In genomic region chr11:76577921-76578654, GRCh38 we compare ENCODE assay signal across 11 cellular contexts.
DNase-seq lines count a peak whose midpoint lies in the region; ATAC-seq, FAIRE-seq and TF ChIP-seq lines count a peak whose summit lies in the region.
"Had no signal": no experiment of that assay in that cellular context is flagged by ENCODE, and none has a peak within 500 bp of the region (broad histone marks: within the 10 kb centered on the region; RNA-seq: fewer than 3 reads in every experiment).

No MANE protein-coding gene starts in this region.

- H3K36me3 ChIP-seq in cardiac muscle cell (no peaks in the 10 kb centered on the region), parathyroid adenoma (ENCODE audit: control insufficient read depth, insufficient read depth, low read length) (no peaks in the 10 kb centered on the region), aorta (ENCODE audit: control insufficient read depth in 1 of 2, insufficient read depth in 2 of 2, low read length in 1 of 2) (no peaks in the 10 kb centered on the region), pancreas (no peaks in the 10 kb centered on the region)

- H3K27ac ChIP-seq in cardiac muscle cell = peak overlapping the region; percentile 78
- H3K27ac ChIP-seq in parathyroid adenoma = peak overlapping the region; percentile 88
- peak overlapping the region in 1 of 2 donors; percentile 87 for H3K27ac ChIP-seq in aorta (ENCODE audit: low read depth in 1 of 2, low read length in 2 of 2)
- H3K27ac ChIP-seq in pancreas = no peak overlapping the region

- H3K4me1 ChIP-seq in cardiac muscle cell (ENCODE audit: low read depth) (peaks cover 17% of the 10 kb centered on the region), parathyroid adenoma (no peaks in the 10 kb centered on the region), aorta (ENCODE audit: control insufficient read depth in 1 of 2, insufficient read depth in 2 of 2, low read length in 2 of 2) (peaks cover 0 to 4% of the 10 kb centered on the region in 2 donors), pancreas (no peaks in the 10 kb centered on the region)

- intact Hi-C loops in Right ventricle myocardium superior (cut with DNase I) (no loop called here), aorta (cut with DNase I) (loop anchor here (1.0 to 5.0 kb wide), 4 partner anchors 23 to 99 kb away; no protein-coding TSS in a partner anchor), pancreas (cut with DNase I) (no loop called here)

- FAIRE-seq in pancreas (lab: Jason Lieb, UNC) = no peak
- FAIRE-seq: GM18507 had no signal

- H2AFZ ChIP-seq in parathyroid adenoma = no peak overlapping the region

- no peak overlapping the region for H3K9ac ChIP-seq in parathyroid adenoma

- TF ChIP-seq CTCF in cardiac muscle cell (IDR thresholded peaks at IDR 0.05; ENCODE audit: low read depth, low read length) (no peak), fibroblast of villous mesenchyme (IDR thresholded peaks at IDR 0.05; ENCODE audit: insufficient read depth, low read depth, low read length) (no peak), parathyroid adenoma (IDR thresholded peaks at IDR 0.05) (no peak), pancreas (IDR thresholded peaks at IDR 0.05) (no peak)

- no peaks in the 10 kb centered on the region for H3K79me2 ChIP-seq in parathyroid adenoma

- ATAC-seq in Right ventricle myocardium superior (ENCODE audit: poor library complexity) = no peak
- ATAC-seq in aorta (ENCODE audit: low FRiP score) = peak; percentile 17
- no peak for ATAC-seq in HG03354 (IDR thresholded peaks at IDR 0.05; ENCODE audit: poor library complexity, severe bottlenecking, unreplicated experiment)
- no peak for ATAC-seq in pancreas
- no peak for ATAC-seq in HG02623 (IDR thresholded peaks at IDR 0.05; ENCODE audit: unreplicated experiment)

- no peak overlapping the region for H3K4me3 ChIP-seq in cardiac muscle cell
- no peak overlapping the region for H3K4me3 ChIP-seq in fibroblast of villous mesenchyme (ENCODE audit: low read depth, low read length)
- no peak overlapping the region for H3K4me3 ChIP-seq in parathyroid adenoma (ENCODE audit: low read depth, low read length)
- no peak overlapping the region for H3K4me3 ChIP-seq in aorta (ENCODE audit: low read length in 2 of 2)
- no peak overlapping the region for H3K4me3 ChIP-seq in pancreas

- H3K4me2 ChIP-seq in parathyroid adenoma (ENCODE audit: low read length) = no peak overlapping the region

- WGBS in aorta, 2 donors = 64 to 72% methylated on average over 11 of the region's 11 CpGs
- WGBS in pancreas, 2 donors = 81 to 85% methylated on average over 11 of the region's 11 CpGs

- H3K27me3 ChIP-seq in cardiac muscle cell (no peaks in the 10 kb centered on the region), parathyroid adenoma (ENCODE audit: control insufficient read depth, insufficient read depth, low read length) (no peaks in the 10 kb centered on the region), aorta (ENCODE audit: control insufficient read depth in 1 of 2, insufficient read depth in 2 of 2, low read length in 1 of 2) (no peaks in the 10 kb centered on the region), pancreas (no peaks in the 10 kb centered on the region)

- DNase-seq in cardiac muscle cell (ENCODE audit: low read depth in 1 of 2, low spot score in 1 of 2) = no peak
- DNase-seq in Right ventricle myocardium superior = no peak
- DNase-seq in fibroblast of villous mesenchyme (ENCODE audit: low read depth) = peak; percentile 58
- DNase-seq in aorta = peak in 1 of 2 donors; percentile 36
- no peak for DNase-seq in pancreas
- DNase-seq: NCI-H2081 treated with DMSO at 0.1 percent for 48 hours, substantia nigra had no signal

- no peaks in the 10 kb centered on the region for H3K9me3 ChIP-seq in cardiac muscle cell (ENCODE audit: low read depth)
- H3K9me3 ChIP-seq in parathyroid adenoma (ENCODE audit: control insufficient read depth, low read length) = no peaks in the 10 kb centered on the region
- H3K9me3 ChIP-seq in aorta (ENCODE audit: control insufficient read depth, low read length) = no peaks in the 10 kb centered on the region
- no peaks in the 10 kb centered on the region for H3K9me3 ChIP-seq in pancreas

Comparison
In these comparisons a context has a peak if more than half of its experiments do, and no peak if none do; other contexts are left out.
1. H3K27ac ChIP-seq: peak in cardiac muscle cell (single experiment) and parathyroid adenoma (single experiment); none in pancreas (0 of 4).
2. intact Hi-C loops: an anchor here in aorta (1.0 to 5.0 kb wide); none called in Right ventricle myocardium superior and pancreas.